ENCODE assay signal across 15 cellular contexts in the genomic region with DNA sequence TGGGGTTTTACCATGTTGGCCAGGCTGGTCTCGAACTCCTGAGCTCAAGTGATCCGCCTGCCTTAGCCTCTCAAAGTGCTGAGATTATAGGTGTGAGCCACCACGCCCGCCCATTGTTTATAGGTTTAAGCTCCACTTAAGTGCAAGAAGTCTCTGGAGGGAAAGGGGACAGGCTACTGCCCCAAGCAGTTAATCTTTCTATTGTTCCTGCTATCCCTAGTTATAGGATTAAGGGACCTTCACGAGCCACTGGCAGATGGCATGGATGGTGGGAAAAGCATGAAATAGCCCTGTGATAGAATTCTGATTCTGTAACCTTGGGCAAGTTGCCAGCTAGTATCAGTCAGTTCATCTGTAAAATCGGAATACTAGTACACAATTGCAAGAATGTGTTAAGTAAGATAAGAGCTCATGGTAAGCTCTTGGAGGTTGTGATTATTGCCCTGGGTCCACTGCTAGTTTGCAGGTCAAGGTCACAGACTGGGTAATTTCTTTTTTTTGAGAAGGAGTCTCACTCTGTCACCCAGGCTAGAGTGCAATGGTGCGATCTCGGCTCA. TPM values are rescaled to one million over a fixed set of nuclear protein-coding genes. Genes with fewer than 3 reads are reported as not detected.
DNase-seq lines count a peak whose midpoint lies in the region; ATAC-seq, FAIRE-seq and TF ChIP-seq lines count a peak whose summit lies in the region.
"Had no signal": no experiment of that assay in that cellular context is flagged by ENCODE, and none has a peak within 500 bp of the region (broad histone marks: within the 10 kb centered on the region; RNA-seq: fewer than 3 reads in every experiment).

No MANE protein-coding gene starts in this region.

- peaks cover 45% of the 10 kb centered on the region for H3K4me1 Mint-ChIP-seq in endodermal cell

- H3K4me3 Mint-ChIP-seq in endodermal cell, result peak overlapping the region; percentile 31
- H3K4me3 Mint-ChIP-seq: CD4-positive, alpha-beta memory T cell had no signal

- 66 to 74% methylated on average over 5 to 7 of the region's 8 CpGs for WGBS in endodermal cell (ENCODE audit: insufficient coverage in 1 of 2, insufficient read length in 1 of 2), 2 experiments

- TF ChIP-seq RAD21 in Ishikawa (IDR thresholded peaks at IDR 0.05; ENCODE audit: low read depth), result no peak

- no peak overlapping the region for H3K4me3 ChIP-seq in endodermal cell (ENCODE audit: low read length)

- H3K9me3 ChIP-seq in endodermal cell (ENCODE audit: control insufficient read depth, low read length), result no peaks in the 10 kb centered on the region
- H3K9me3 ChIP-seq: BE2C had no signal

- H3K9me3 Mint-ChIP-seq in endodermal cell, result no peaks in the 10 kb centered on the region
- H3K9me3 Mint-ChIP-seq: CD4-positive, alpha-beta memory T cell had no signal

- H3K9ac ChIP-seq in endodermal cell (ENCODE audit: extremely low read depth, low read length, poor library complexity, severe bottlenecking), result peak overlapping the region; percentile 45

- DNase-seq in D721Med (ENCODE audit: insufficient read length, low spot score), result no peak
- DNase-seq in NCI-H82 treated with DMSO at 0.1 percent for 48 hours (lab: John Stamatoyannopoulos, UW; ENCODE audit: unreplicated experiment), result peak; percentile 88
- peak; percentile 69 for DNase-seq in endodermal cell
- DNase-seq in NCI-H1417 (lab: John Stamatoyannopoulos, UW), result no peak
- no peak for DNase-seq in GOT3 (lab: John Stamatoyannopoulos, UW)
- DNase-seq: BE2C; CD4-positive, alpha-beta memory T cell; DMS53; GF-D8 had no signal

- H3K36me3 Mint-ChIP-seq in endodermal cell (ENCODE audit: low read depth), result no peaks in the 10 kb centered on the region
- H3K36me3 Mint-ChIP-seq: CD4-positive, alpha-beta memory T cell had no signal

- H3K4me1 ChIP-seq in endodermal cell (ENCODE audit: control insufficient read depth, insufficient read depth, low read length), result peaks cover 11% of the 10 kb centered on the region
- H3K4me1 ChIP-seq: BE2C had no signal

- no peaks in the 10 kb centered on the region for H3K27me3 Mint-ChIP-seq in endodermal cell (ENCODE audit: insufficient read depth)

- TF ChIP-seq CTCF in D721Med (IDR thresholded peaks at IDR 0.05; ENCODE audit: insufficient read depth, missing control alignments) (no peak), endodermal cell (conservative IDR thresholded peaks at IDR 0.05) (no peak)

- H3K27ac Mint-ChIP-seq in endodermal cell, result peak overlapping the region; percentile 86
- H3K27ac Mint-ChIP-seq: CD4-positive, alpha-beta memory T cell had no signal

- peak; percentile 51 for FAIRE-seq in D721Med (lab: Jason Lieb, UNC)
- FAIRE-seq: A204.1, H54 had no signal

- no peak overlapping the region for H3K27ac ChIP-seq in endodermal cell (ENCODE audit: low read depth, low read length)
- H3K27ac ChIP-seq: C4-2B had no signal

- ATAC-seq in GM18870 (IDR thresholded peaks at IDR 0.05; ENCODE audit: unreplicated experiment) (no peak), GM21737 (IDR thresholded peaks at IDR 0.05; ENCODE audit: unreplicated experiment) (no peak)

- no peak for TF ChIP-seq EP300 in Ishikawa (IDR thresholded peaks at IDR 0.05; ENCODE audit: borderline replicate concordance)

- H3K36me3 ChIP-seq in endodermal cell (ENCODE audit: control insufficient read depth, insufficient read depth, low read length), result no peaks in the 10 kb centered on the region
- H3K36me3 ChIP-seq: BE2C had no signal

- H3K27me3 ChIP-seq in endodermal cell (ENCODE audit: control insufficient read depth, insufficient read depth, low read length, poor library complexity, severe bottlenecking), result no peaks in the 10 kb centered on the region
- H3K27me3 ChIP-seq: BE2C had no signal

TF ChIP-seq in Ishikawa, 13 proteins besides CTCF, POLR2A, EP300 and RAD21:
- TF ChIP-seq NFIC (IDR thresholded peaks at IDR 0.05) (0 out of 2 replicates have a peak, but pooled peaks have one; percentile 20), YY1 (IDR thresholded peaks at IDR 0.05; ENCODE audit: low read depth) (no peak)

RNA-seq across cellular contexts. Expression of a gene that starts 5.3 kb away (rescaled TPM):
- 100 to 1,000 TPM in 1 of 2 donors, 10 to 100 TPM in 1; 86.0 to 131 TPM for total RNA-seq in endodermal cell
- 59.9 TPM for polyA plus RNA-seq in endodermal cell (2013, experiment 1 of 2)
- 49.6 TPM for polyA plus RNA-seq in endodermal cell (2013, experiment 2 of 2)
- total RNA-seq: CD4-positive, alpha-beta memory T cell had no signal
- polyA plus RNA-seq: CD4-positive, alpha-beta memory T cell had no signal

RNA-seq across cellular contexts. Expression of a gene that starts 44.8 kb away (rescaled TPM):
- 10 to 100 TPM; 60.7 to 64.6 TPM for total RNA-seq in endodermal cell
- 46.2 TPM for polyA plus RNA-seq in endodermal cell (2013, experiment 1 of 2)
- polyA plus RNA-seq in endodermal cell (2013, experiment 2 of 2), result 44.8 TPM
- polyA plus RNA-seq: CD4-positive, alpha-beta memory T cell had no signal

Comparison
In these comparisons a context has a peak if more than half of its experiments do, and no peak if none do; other contexts are left out.
1. DNase-seq: peak in NCI-H82 treated with DMSO at 0.1 percent for 48 hours (single experiment) and endodermal cell (single experiment); none in D721Med (single experiment), NCI-H1417 (0 of 3) and GOT3 (single experiment).